1 cellular context compared by ENCODE assay signal in the genomic region with DNA sequence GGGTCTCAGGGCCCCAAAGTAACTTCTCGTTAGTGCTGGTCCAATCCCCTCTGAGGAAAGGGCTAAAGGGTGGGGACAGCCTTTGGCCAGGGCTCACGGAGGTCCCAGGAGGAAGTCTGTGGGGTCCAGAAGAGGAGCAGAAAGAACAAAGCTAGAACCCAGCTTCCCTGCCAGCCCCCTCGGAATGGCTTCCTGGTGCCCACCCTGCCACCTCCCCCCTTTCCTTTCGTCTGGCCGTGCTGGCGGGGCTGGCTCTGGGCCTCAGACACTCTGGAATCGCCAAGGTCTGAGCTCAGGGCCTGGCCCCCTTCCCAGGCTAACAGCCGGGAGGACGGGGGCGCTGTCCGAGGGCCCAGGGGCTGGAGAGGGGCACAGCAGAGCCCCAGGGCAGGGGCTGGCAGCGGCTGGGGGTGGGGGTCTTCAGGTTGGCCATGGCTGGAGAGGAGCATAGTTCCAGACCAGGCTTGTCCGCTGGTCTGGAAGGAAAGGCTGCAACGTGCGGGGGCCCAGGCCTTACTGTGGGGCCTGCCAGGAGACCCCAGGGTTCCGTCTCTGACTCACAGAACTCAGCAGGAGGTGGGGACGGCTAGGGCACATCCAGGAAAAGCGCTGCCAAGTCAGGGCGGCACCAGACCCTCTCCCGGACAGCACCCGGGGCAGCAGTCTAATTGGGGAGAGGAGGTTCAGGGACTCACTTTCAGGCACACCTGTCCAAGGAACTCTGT.
TF ChIP-seq lines count a peak whose summit lies in the region.

No MANE protein-coding gene starts in this region.

TF ChIP-seq in HepG2, 621 proteins besides CTCF, POLR2A, EP300 and RAD21 (continues in another document):
- TF ChIP-seq MAFK (conservative IDR thresholded peaks at IDR 0.05 in 1 of 2, IDR thresholded peaks at IDR 0.05 in 1 of 2; ENCODE audit: low read length in 2 of 2): no peak
- no peak for TF ChIP-seq SNRNP70 (IDR thresholded peaks at IDR 0.05; ENCODE audit: low read depth, low read length)
- peak; percentile 30 for TF ChIP-seq MED8 (CRISPR knock-in tag; IDR thresholded peaks at IDR 0.05; ENCODE audit: insufficient replicate concordance)
- TF ChIP-seq ZMYM3 (CRISPR knock-in tag; IDR thresholded peaks at IDR 0.05): 0 out of 2 replicates have a peak, but pooled peaks have one; percentile 11
- TF ChIP-seq KAT7 (CRISPR knock-in tag; IDR thresholded peaks at IDR 0.05; ENCODE audit: borderline replicate concordance): no peak
- TF ChIP-seq PHF5A (CRISPR knock-in tag; IDR thresholded peaks at IDR 0.05; ENCODE audit: low read depth, unreplicated experiment): no peak
- TF ChIP-seq NFKB2 (CRISPR knock-in tag; IDR thresholded peaks at IDR 0.05; ENCODE audit: borderline replicate concordance): 0 out of 2 replicates have a peak, but pooled peaks have one; percentile 24
- TF ChIP-seq NONO (IDR thresholded peaks at IDR 0.05): no peak
- 0 out of 2 replicates have a peak, but pooled peaks have one; percentile 15 for TF ChIP-seq NONO (CRISPR knock-in tag; conservative IDR thresholded peaks at IDR 0.05)
- TF ChIP-seq MTA1 (CRISPR knock-in tag; IDR thresholded peaks at IDR 0.05; ENCODE audit: borderline replicate concordance): no peak
- no peak for TF ChIP-seq BHLHE40 (IDR thresholded peaks at IDR 0.05; ENCODE audit: low read length)
- no peak for TF ChIP-seq TP53 (CRISPR knock-in tag; conservative IDR thresholded peaks at IDR 0.05)
- TF ChIP-seq ZFP90 (CRISPR knock-in tag; IDR thresholded peaks at IDR 0.05; ENCODE audit: borderline replicate concordance): 0 out of 2 replicates have a peak, but pooled peaks have one; percentile 13
- TF ChIP-seq MEIS1 (CRISPR knock-in tag; IDR thresholded peaks at IDR 0.05; ENCODE audit: borderline replicate concordance): no peak
- peak; percentile 22; the same call in 1 of the 2 replicates for TF ChIP-seq SALL2 (CRISPR knock-in tag; IDR thresholded peaks at IDR 0.05)
- no peak for TF ChIP-seq TOE1 (CRISPR knock-in tag; IDR thresholded peaks at IDR 0.05)
- TF ChIP-seq ZFY (CRISPR knock-in tag; IDR thresholded peaks at IDR 0.05): no peak; the same call in 1 of the 2 replicates
- TF ChIP-seq PHF8 (CRISPR knock-in tag; IDR thresholded peaks at IDR 0.05): 0 out of 2 replicates have a peak, but pooled peaks have one; percentile 1
- no peak for TF ChIP-seq ZNF629 (CRISPR knock-in tag; conservative IDR thresholded peaks at IDR 0.05)
- TF ChIP-seq ZNF782 (CRISPR knock-in tag; IDR thresholded peaks at IDR 0.05; ENCODE audit: borderline replicate concordance): no peak
- no peak for TF ChIP-seq ZNF317 (CRISPR knock-in tag; IDR thresholded peaks at IDR 0.05)
- TF ChIP-seq, protein P1, sequence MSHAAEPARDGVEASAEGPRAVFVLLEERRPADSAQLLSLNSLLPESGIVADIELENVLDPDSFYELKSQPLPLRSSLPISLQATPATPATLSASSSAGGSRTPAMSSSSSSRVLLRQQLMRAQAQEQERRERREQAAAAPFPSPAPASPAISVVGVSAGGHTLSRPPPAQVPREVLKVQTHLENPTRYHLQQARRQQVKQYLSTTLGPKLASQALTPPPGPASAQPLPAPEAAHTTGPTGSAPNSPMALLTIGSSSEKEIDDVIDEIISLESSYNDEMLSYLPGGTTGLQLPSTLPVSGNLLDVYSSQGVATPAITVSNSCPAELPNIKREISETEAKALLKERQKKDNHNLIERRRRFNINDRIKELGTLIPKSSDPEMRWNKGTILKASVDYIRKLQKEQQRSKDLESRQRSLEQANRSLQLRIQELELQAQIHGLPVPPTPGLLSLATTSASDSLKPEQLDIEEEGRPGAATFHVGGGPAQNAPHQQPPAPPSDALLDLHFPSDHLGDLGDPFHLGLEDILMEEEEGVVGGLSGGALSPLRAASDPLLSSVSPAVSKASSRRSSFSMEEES (CRISPR knock-in tag; IDR thresholded peaks at IDR 0.05): no peak
- no peak for TF ChIP-seq ZNF3 (CRISPR knock-in tag; IDR thresholded peaks at IDR 0.05)
- 0 out of 2 replicates have a peak, but pooled peaks have one; percentile 39 for TF ChIP-seq ZNF891 (CRISPR knock-in tag; IDR thresholded peaks at IDR 0.05)
- no peak for TF ChIP-seq ZKSCAN5 (CRISPR knock-in tag; IDR thresholded peaks at IDR 0.05)
- TF ChIP-seq ZNF605 (CRISPR knock-in tag; IDR thresholded peaks at IDR 0.05): 0 out of 2 replicates have a peak, but pooled peaks have one; percentile 51
- 0 out of 2 replicates have a peak, but pooled peaks have one; percentile 38 for TF ChIP-seq SPEN (CRISPR knock-in tag; IDR thresholded peaks at IDR 0.05; ENCODE audit: low read depth)
- TF ChIP-seq, protein P2, sequence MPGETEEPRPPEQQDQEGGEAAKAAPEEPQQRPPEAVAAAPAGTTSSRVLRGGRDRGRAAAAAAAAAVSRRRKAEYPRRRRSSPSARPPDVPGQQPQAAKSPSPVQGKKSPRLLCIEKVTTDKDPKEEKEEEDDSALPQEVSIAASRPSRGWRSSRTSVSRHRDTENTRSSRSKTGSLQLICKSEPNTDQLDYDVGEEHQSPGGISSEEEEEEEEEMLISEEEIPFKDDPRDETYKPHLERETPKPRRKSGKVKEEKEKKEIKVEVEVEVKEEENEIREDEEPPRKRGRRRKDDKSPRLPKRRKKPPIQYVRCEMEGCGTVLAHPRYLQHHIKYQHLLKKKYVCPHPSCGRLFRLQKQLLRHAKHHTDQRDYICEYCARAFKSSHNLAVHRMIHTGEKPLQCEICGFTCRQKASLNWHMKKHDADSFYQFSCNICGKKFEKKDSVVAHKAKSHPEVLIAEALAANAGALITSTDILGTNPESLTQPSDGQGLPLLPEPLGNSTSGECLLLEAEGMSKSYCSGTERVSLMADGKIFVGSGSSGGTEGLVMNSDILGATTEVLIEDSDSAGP (CRISPR knock-in tag; IDR thresholded peaks at IDR 0.05; ENCODE audit: borderline replicate concordance): peak; percentile 52; the same call in 1 of the 2 replicates
- TF ChIP-seq MYC (CRISPR knock-in tag; IDR thresholded peaks at IDR 0.05; ENCODE audit: borderline replicate concordance): 0 out of 2 replicates have a peak, but pooled peaks have one; percentile 16
- TF ChIP-seq, protein P3, sequence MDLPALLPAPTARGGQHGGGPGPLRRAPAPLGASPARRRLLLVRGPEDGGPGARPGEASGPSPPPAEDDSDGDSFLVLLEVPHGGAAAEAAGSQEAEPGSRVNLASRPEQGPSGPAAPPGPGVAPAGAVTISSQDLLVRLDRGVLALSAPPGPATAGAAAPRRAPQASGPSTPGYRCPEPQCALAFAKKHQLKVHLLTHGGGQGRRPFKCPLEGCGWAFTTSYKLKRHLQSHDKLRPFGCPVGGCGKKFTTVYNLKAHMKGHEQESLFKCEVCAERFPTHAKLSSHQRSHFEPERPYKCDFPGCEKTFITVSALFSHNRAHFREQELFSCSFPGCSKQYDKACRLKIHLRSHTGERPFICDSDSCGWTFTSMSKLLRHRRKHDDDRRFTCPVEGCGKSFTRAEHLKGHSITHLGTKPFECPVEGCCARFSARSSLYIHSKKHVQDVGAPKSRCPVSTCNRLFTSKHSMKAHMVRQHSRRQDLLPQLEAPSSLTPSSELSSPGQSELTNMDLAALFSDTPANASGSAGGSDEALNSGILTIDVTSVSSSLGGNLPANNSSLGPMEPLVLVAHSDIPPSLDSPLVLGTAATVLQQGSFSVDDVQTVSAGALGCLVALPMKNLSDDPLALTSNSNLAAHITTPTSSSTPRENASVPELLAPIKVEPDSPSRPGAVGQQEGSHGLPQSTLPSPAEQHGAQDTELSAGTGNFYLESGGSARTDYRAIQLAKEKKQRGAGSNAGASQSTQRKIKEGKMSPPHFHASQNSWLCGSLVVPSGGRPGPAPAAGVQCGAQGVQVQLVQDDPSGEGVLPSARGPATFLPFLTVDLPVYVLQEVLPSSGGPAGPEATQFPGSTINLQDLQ (CRISPR knock-in tag; IDR thresholded peaks at IDR 0.05): 0 out of 2 replicates have a peak, but pooled peaks have one; percentile 44
- TF ChIP-seq, protein P4, sequence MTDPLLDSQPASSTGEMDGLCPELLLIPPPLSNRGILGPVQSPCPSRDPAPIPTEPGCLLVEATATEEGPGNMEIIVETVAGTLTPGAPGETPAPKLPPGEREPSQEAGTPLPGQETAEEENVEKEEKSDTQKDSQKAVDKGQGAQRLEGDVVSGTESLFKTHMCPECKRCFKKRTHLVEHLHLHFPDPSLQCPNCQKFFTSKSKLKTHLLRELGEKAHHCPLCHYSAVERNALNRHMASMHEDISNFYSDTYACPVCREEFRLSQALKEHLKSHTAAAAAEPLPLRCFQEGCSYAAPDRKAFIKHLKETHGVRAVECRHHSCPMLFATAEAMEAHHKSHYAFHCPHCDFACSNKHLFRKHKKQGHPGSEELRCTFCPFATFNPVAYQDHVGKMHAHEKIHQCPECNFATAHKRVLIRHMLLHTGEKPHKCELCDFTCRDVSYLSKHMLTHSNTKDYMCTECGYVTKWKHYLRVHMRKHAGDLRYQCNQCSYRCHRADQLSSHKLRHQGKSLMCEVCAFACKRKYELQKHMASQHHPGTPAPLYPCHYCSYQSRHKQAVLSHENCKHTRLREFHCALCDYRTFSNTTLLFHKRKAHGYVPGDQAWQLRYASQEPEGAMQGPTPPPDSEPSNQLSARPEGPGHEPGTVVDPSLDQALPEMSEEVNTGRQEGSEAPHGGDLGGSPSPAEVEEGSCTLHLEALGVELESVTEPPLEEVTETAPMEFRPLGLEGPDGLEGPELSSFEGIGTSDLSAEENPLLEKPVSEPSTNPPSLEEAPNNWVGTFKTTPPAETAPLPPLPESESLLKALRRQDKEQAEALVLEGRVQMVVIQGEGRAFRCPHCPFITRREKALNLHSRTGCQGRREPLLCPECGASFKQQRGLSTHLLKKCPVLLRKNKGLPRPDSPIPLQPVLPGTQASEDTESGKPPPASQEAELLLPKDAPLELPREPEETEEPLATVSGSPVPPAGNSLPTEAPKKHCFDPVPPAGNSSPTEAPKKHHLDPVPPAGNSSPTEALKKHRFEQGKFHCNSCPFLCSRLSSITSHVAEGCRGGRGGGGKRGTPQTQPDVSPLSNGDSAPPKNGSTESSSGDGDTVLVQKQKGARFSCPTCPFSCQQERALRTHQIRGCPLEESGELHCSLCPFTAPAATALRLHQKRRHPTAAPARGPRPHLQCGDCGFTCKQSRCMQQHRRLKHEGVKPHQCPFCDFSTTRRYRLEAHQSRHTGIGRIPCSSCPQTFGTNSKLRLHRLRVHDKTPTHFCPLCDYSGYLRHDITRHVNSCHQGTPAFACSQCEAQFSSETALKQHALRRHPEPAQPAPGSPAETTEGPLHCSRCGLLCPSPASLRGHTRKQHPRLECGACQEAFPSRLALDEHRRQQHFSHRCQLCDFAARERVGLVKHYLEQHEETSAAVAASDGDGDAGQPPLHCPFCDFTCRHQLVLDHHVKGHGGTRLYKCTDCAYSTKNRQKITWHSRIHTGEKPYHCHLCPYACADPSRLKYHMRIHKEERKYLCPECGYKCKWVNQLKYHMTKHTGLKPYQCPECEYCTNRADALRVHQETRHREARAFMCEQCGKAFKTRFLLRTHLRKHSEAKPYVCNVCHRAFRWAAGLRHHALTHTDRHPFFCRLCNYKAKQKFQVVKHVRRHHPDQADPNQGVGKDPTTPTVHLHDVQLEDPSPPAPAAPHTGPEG (CRISPR knock-in tag; IDR thresholded peaks at IDR 0.05): no peak
- TF ChIP-seq ZNF235 (CRISPR knock-in tag; IDR thresholded peaks at IDR 0.05; ENCODE audit: borderline replicate concordance): 0 out of 2 replicates have a peak, but pooled peaks have one; percentile 44
- 0 out of 2 replicates have a peak, but pooled peaks have one; percentile 20 for TF ChIP-seq CCDC6 (CRISPR knock-in tag; IDR thresholded peaks at IDR 0.05)
- 0 out of 2 replicates have a peak, but pooled peaks have one; percentile 49 for TF ChIP-seq ADNP (CRISPR knock-in tag; IDR thresholded peaks at IDR 0.05)
- no peak for TF ChIP-seq HHEX (CRISPR knock-in tag; IDR thresholded peaks at IDR 0.05)
- TF ChIP-seq, protein P5, sequence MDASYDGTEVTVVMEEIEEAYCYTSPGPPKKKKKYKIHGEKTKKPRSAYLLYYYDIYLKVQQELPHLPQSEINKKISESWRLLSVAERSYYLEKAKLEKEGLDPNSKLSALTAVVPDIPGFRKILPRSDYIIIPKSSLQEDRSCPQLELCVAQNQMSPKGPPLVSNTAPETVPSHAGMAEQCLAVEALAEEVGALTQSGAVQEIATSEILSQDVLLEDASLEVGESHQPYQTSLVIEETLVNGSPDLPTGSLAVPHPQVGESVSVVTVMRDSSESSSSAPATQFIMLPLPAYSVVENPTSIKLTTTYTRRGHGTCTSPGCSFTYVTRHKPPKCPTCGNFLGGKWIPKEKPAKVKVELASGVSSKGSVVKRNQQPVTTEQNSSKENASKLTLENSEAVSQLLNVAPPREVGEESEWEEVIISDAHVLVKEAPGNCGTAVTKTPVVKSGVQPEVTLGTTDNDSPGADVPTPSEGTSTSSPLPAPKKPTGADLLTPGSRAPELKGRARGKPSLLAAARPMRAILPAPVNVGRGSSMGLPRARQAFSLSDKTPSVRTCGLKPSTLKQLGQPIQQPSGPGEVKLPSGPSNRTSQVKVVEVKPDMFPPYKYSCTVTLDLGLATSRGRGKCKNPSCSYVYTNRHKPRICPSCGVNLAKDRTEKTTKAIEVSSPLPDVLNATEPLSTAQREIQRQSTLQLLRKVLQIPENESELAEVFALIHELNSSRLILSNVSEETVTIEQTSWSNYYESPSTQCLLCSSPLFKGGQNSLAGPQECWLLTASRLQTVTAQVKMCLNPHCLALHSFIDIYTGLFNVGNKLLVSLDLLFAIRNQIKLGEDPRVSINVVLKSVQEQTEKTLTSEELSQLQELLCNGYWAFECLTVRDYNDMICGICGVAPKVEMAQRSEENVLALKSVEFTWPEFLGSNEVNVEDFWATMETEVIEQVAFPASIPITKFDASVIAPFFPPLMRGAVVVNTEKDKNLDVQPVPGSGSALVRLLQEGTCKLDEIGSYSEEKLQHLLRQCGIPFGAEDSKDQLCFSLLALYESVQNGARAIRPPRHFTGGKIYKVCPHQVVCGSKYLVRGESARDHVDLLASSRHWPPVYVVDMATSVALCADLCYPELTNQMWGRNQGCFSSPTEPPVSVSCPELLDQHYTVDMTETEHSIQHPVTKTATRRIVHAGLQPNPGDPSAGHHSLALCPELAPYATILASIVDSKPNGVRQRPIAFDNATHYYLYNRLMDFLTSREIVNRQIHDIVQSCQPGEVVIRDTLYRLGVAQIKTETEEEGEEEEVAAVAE (CRISPR knock-in tag; IDR thresholded peaks at IDR 0.05; ENCODE audit: borderline replicate concordance): no peak
- no peak for TF ChIP-seq BRD4 (CRISPR knock-in tag; IDR thresholded peaks at IDR 0.05)
- TF ChIP-seq, protein P6, sequence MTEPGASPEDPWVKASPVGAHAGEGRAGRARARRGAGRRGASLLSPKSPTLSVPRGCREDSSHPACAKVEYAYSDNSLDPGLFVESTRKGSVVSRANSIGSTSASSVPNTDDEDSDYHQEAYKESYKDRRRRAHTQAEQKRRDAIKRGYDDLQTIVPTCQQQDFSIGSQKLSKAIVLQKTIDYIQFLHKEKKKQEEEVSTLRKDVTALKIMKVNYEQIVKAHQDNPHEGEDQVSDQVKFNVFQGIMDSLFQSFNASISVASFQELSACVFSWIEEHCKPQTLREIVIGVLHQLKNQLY (CRISPR knock-in tag; IDR thresholded peaks at IDR 0.05): no peak
- 0 out of 2 replicates have a peak, but pooled peaks have one; percentile 47 for TF ChIP-seq RARG (CRISPR knock-in tag; IDR thresholded peaks at IDR 0.05; ENCODE audit: low read depth)
- TF ChIP-seq, protein P7, sequence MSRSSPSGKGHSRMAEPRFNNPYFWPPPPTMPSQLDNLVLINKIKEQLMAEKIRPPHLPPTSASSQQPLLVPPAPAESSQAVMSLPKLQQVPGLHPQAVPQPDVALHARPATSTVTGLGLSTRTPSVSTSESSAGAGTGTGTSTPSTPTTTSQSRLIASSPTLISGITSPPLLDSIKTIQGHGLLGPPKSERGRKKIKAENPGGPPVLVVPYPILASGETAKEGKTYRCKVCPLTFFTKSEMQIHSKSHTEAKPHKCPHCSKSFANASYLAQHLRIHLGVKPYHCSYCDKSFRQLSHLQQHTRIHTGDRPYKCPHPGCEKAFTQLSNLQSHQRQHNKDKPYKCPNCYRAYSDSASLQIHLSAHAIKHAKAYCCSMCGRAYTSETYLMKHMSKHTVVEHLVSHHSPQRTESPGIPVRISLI (CRISPR knock-in tag; IDR thresholded peaks at IDR 0.05; ENCODE audit: borderline replicate concordance): peak; percentile 30; the same call in 1 of the 2 replicates
